In genomic region chr13:49976314-49977258, GRCh38 we compare ENCODE assay signal across 9 cellular contexts. TPM values are rescaled to one million over a fixed set of nuclear protein-coding genes. Genes with fewer than 3 reads are reported as not detected.
A peak's percentile ranks its signal among the peaks of the same experiment; 100 is the strongest.
DNase-seq lines count a peak whose midpoint lies in the region; ATAC-seq and TF ChIP-seq lines count a peak whose summit lies in the region.
"Had no signal": no experiment of that assay in that cellular context is flagged by ENCODE, and none has a peak within 500 bp of the region (broad histone marks: within the 10 kb centered on the region; RNA-seq: fewer than 3 reads in every experiment).

No MANE protein-coding gene starts in this region.

- no peak overlapping the region for H3K4me3 ChIP-seq in epithelial cell of esophagus (ENCODE audit: low read length)
- H3K4me3 ChIP-seq: skin epidermis had no signal

- DNase-seq in NOMO-1 treated with dmso at 0.1 percent for 144 hours (lab: John Stamatoyannopoulos, UW; ENCODE audit: unreplicated experiment) (peak; percentile 44), epithelial cell of esophagus (ENCODE audit: low read depth) (peak; percentile 82), myocyte (ENCODE audit: low read depth) (peak; percentile 75)
- peak; percentile 56 for DNase-seq in activated CD8-positive, alpha-beta memory T cell treated with anti-CD3 and anti-CD28 coated beads, Interleukin-2, amount 50 U/mL, for 1 hour (ENCODE audit: extremely low read depth)
- peak; percentile 57 for DNase-seq in stimulated activated CD8-positive, alpha-beta memory T cell treated with anti-CD3 and anti-CD28 coated beads, Interleukin-7, amount 100 ng/mL, for 24 hours (ENCODE audit: low read depth)

- ATAC-seq in HG03442 (IDR thresholded peaks at IDR 0.05; ENCODE audit: unreplicated experiment): peak; percentile 73
- no peak for ATAC-seq in HG02885 (IDR thresholded peaks at IDR 0.05; ENCODE audit: poor library complexity, unreplicated experiment)

- TF ChIP-seq CTCF in GM12872 (IDR thresholded peaks at IDR 0.05; ENCODE audit: insufficient read depth, low read depth, low read length): peak; percentile 94
- TF ChIP-seq CTCF in epithelial cell of esophagus (IDR thresholded peaks at IDR 0.05; ENCODE audit: insufficient read depth, low read depth, low read length, missing control alignments): peak; percentile 96

RNA-seq across cellular contexts. Expression of gene TRIM13, which starts 20.3 kb away (rescaled TPM):
- total RNA-seq in myocyte: 26.4 and 31.6 TPM in 2 replicates
- polyA plus RNA-seq in myocyte (2012): 13.9 TPM

RNA-seq across cellular contexts. Expression of gene KCNRG, which starts 38.7 kb away (rescaled TPM):
- total RNA-seq in myocyte: 2.8 TPM in 1 of 2 replicates, not detected in the other
- polyA plus RNA-seq in myocyte (2012): 0.64 TPM

RNA-seq across cellular contexts. Expression of gene SPRYD7, which starts 40.4 kb away (rescaled TPM):
- 6.9 and 8.7 TPM in 2 replicates for total RNA-seq in myocyte
- polyA plus RNA-seq in myocyte (2012): 11.8 TPM
